In the genomic region with DNA sequence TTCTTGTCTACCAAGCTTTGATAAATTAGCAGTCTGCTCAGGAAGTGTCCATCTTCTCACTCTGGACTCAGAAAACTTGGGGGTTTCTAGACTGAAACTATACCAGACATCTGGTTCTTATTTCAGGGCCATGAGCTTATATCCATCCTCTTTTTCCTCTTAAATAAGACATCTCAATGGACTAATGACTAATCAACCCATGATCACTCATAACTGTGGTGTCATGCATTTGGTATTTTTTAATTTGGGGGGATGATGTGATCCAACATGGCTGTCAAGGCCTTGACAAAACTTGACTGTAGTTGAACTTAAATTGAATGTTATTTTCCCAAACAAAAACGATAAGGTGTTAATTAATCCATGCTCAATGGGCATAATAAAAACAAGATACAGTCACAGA, we compare ENCODE assay signal across 16 cellular contexts.
DNase-seq lines count a peak whose midpoint lies in the region; ATAC-seq, FAIRE-seq and TF ChIP-seq lines count a peak whose summit lies in the region.
"Had no signal": no experiment of that assay in that cellular context is flagged by ENCODE, and none has a peak within 500 bp of the region (broad histone marks: within the 10 kb centered on the region; RNA-seq: fewer than 3 reads in every experiment).

No MANE protein-coding gene starts in this region.

- no peaks in the 10 kb centered on the region for H3K4me1 Mint-ChIP-seq in CD4-positive, alpha-beta T cell (ENCODE audit: low read depth)

- no peak for TF ChIP-seq POLR2A in testis (IDR thresholded peaks at IDR 0.05)

- H3K4me1 ChIP-seq in testis = no peaks in the 10 kb centered on the region

- H3K4me3 Mint-ChIP-seq in CD4-positive, alpha-beta T cell = no peak overlapping the region

- DNase-seq in EH (ENCODE audit: low read depth) (peak; percentile 59), HT1080 (ENCODE audit: low read depth) (peak; percentile 33), bronchial epithelial cell (ENCODE audit: low read depth) (peak; percentile 28), foreskin melanocyte (peak; percentile 29), dermis blood vessel endothelial cell (no peak), testis (no peak)
- DNase-seq in activated effector memory CD4-positive, alpha-beta T cell treated with Interleukin-2 at 50 U/mL for 16 hours = no peak
- no peak for DNase-seq in CD4-positive, alpha-beta T cell
- DNase-seq: COR-L47, NCI-H1092 treated with DMSO at 0.1 percent for 48 hours, NCI-H1694 treated with DMSO at 0.1 percent for 48 hours, SHP77 had no signal

- no peaks in the 10 kb centered on the region for H3K36me3 ChIP-seq in bronchial epithelial cell (ENCODE audit: control insufficient read depth, insufficient read depth, low read length)
- H3K36me3 ChIP-seq in testis (ENCODE audit: low read depth, missing control alignments) = no peaks in the 10 kb centered on the region

- H3K9me3 Mint-ChIP-seq in CD4-positive, alpha-beta T cell = no peaks in the 10 kb centered on the region

- CTCF ChIA-PET in CD4-positive, alpha-beta T cell (lab: Charles Lee) = no interaction called here

- POLR2A ChIA-PET in CD4-positive, alpha-beta T cell (lab: Charles Lee) = no interaction called here

- TF ChIP-seq CTCF in bronchial epithelial cell (IDR thresholded peaks at IDR 0.05; ENCODE audit: insufficient read depth, low read length, severe bottlenecking) (no peak), testis (IDR thresholded peaks at IDR 0.05) (no peak)
- TF ChIP-seq CTCF in CD4-positive, alpha-beta T cell (IDR thresholded peaks at IDR 0.05) = no peak

- H3K9me3 ChIP-seq in testis = no peaks in the 10 kb centered on the region
- H3K9me3 ChIP-seq in CD4-positive, alpha-beta T cell (ENCODE audit: control insufficient read depth, low read length) = no peaks in the 10 kb centered on the region

- intact Hi-C loops in testis (cut with DNase I; ENCODE audit: low total_unique reads) = no loop called here
- intact Hi-C loops in CD4-positive, alpha-beta T cell (cut with DNase I, micrococcal nuclease) = no loop called here

- WGBS in testis, 2 donors = 80 to 100% methylated on average over 1 of the region's 1 CpG

- FAIRE-seq in bronchial epithelial cell (lab: Jason Lieb, UNC) = no peak
- FAIRE-seq: G401.6, GM12891, K562 had no signal

- H3K27ac Mint-ChIP-seq in CD4-positive, alpha-beta T cell = no peak overlapping the region

- H3K27me3 Mint-ChIP-seq in CD4-positive, alpha-beta T cell = no peaks in the 10 kb centered on the region

- no peak overlapping the region for H3K27ac ChIP-seq in testis
- H3K27ac ChIP-seq in CD4-positive, alpha-beta T cell (ENCODE audit: low read depth, low read length) = no peak overlapping the region
- H3K27ac ChIP-seq: C4-2B had no signal

- no peak for ATAC-seq in CD4-positive, alpha-beta T cell (ENCODE audit: poor library complexity)
- ATAC-seq: K562 had no signal

- no peaks in the 10 kb centered on the region for H3K27me3 ChIP-seq in bronchial epithelial cell (ENCODE audit: control insufficient read depth, insufficient read depth, low read length)
- H3K27me3 ChIP-seq in testis = no peaks in the 10 kb centered on the region
- H3K27me3 ChIP-seq in CD4-positive, alpha-beta T cell (ENCODE audit: control insufficient read depth, insufficient read depth, low read length) = no peaks in the 10 kb centered on the region

- no peaks in the 10 kb centered on the region for H3K36me3 Mint-ChIP-seq in CD4-positive, alpha-beta T cell (ENCODE audit: low read depth)

- H3K4me3 ChIP-seq in bronchial epithelial cell (ENCODE audit: low read depth, low read length) (no peak overlapping the region), testis (no peak overlapping the region)
- H3K4me3 ChIP-seq: K562 had no signal

Comparison
In these comparisons a context has a peak if more than half of its experiments do, and no peak if none do; other contexts are left out.
1. DNase-seq: peak in EH (single experiment), HT1080 (single experiment), bronchial epithelial cell (single experiment) and foreskin melanocyte (single experiment); none in activated effector memory CD4-positive, alpha-beta T cell treated with Interleukin-2 at 50 U/mL for 16 hours (single experiment), dermis blood vessel endothelial cell (single experiment), testis (single experiment) and CD4-positive, alpha-beta T cell (0 of 10).